1 cellular context compared by ENCODE assay signal in the genomic region with DNA sequence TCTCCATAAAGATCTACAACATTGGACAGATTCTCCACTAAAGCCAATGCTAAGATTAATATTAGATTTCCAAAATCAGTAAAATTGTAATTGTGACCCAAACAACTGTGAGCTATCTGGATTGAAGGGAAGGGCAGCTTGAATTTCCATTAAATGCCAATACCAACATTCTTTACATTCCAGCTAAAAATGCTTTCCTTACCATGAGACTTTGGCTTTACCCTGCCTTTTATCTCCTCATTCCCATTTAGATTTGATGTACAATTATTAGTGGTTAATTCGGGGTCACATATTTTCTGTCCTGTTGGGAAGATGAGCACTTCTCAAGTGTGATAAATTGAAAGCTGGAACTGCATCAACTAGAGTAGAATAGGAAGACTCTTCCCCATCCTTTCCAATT.
TF ChIP-seq lines count a peak whose summit lies in the region.

No MANE protein-coding gene starts in this region.

TF ChIP-seq in WTC11, 78 proteins besides CTCF, POLR2A, EP300 and RAD21 (continued from another document):
- TF ChIP-seq, protein P1, sequence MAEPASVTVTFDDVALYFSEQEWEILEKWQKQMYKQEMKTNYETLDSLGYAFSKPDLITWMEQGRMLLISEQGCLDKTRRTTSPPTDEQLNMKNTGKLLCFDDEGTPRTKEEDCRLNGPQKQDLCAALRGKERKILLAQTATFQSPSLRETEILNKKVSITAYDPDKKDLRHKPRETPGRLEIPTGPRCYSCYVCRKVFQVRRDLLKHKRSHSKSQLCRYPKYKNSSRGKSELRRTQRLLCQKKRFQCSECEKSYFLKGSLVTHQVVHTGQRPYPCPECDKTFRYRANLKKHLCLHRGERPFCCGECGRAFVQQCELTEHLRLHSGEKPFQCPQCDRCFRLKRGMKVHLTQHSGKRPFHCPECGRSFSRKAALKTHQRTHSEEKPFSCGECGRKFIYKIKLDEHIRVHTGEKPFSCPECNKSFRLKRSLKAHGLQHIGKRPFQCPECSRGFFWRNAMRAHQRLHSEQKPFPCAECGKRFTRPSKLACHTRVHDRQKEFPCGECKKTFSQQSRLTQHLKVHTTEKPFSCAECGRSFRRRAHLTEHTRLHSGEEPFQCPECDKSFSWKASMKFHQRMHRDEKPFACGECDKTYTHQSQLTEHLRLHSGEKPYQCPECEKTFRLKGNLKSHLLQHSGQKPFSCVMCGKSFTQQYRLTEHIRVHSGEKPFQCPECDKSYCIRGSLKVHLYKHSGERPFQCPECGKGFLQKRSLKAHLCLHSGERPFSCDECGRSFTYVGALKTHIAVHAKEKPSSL (CRISPR knock-in tag; conservative IDR thresholded peaks at IDR 0.05), result no peak
- no peak for TF ChIP-seq ZNF263 (CRISPR knock-in tag; IDR thresholded peaks at IDR 0.05; ENCODE audit: low read depth)
TF ChIP-seq in WTC11: peak in this region for 0.
